22 cellular contexts compared by ENCODE assay signal in genomic region chr4:163623787-163624186, GRCh38.
"Had no signal": no experiment of that assay in that cellular context is flagged by ENCODE, and none has a peak within 500 bp of the region (broad histone marks: within the 10 kb centered on the region; RNA-seq: fewer than 3 reads in every experiment).

No MANE protein-coding gene starts in this region.

- FAIRE-seq: HepG2 had no signal

- ATAC-seq: HepG2, PC-3 had no signal

- H3K27me3 ChIP-seq: Peyer's patch, SJSA1 had no signal

- H3K4me1 ChIP-seq: Peyer's patch, SJSA1 had no signal

- H3K27ac ChIP-seq: Peyer's patch, SJSA1, SK-N-MC had no signal

- H3K4me3 ChIP-seq: Peyer's patch, SJSA1, SK-N-MC had no signal

- H3K36me3 ChIP-seq: Peyer's patch, SJSA1 had no signal

- H3K9me3 ChIP-seq: Peyer's patch, SJSA1 had no signal

- DNase-seq: KBM-7, NCI-H1092, NCI-H1105 treated with DMSO at 0.1 percent for 48 hours, NCI-H1417 treated with DMSO at 0.1 percent for 48 hours, NCI-H146, NCI-H1694 treated with DMSO at 0.1 percent for 48 hours, NCI-H1930, NCI-H2081, NCI-H2107, NCI-H2227 treated with DMSO at 0.1 percent for 48 hours, NCI-H446, NCI-H510A, NCI-H524 treated with DMSO at 0.1 percent for 48 hours, NCI-H69, NCI-H774, PC-3, Peyer's patch, Right ventricle myocardium superior, SIG-M5 had no signal
